8 cellular contexts compared by ENCODE assay signal in the genomic region with DNA sequence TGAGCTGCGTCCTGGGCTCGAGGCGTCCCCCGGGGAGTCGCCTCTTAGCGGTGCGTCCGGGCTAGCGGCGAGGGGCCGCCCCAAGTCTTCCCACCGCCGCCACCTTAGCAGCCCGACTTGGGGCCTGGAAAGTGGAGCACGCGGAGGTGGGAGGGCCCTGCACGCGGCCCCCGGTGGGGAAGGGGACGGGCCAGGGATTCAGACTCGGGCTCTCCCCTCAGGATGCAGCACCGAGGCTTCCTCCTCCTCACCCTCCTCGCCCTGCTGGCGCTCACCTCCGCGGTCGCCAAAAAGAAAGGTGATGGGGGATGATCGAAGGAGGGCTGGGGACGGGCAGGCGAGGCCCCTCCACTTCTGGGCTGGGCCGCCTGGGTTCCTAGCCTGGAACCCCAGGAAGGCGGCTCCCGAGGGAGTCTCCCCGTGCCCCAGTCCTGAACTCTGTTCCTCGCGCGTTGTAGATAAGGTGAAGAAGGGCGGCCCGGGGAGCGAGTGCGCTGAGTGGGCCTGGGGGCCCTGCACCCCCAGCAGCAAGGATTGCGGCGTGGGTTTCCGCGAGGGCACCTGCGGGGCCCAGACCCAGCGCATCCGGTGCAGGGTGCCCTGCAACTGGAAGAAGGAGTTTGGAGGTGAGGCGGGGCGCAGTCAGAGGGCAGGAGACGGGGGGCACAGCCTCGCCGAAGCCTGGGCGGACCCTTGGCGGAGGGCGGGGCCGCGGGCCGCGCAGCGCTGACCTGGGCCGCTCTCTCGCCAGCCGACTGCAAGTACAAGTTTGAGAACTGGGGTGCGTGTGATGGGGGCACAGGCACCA. TPM values are rescaled to one million over a fixed set of nuclear protein-coding genes. Genes with fewer than 3 reads are reported as not detected.
DNase-seq lines count a peak whose midpoint lies in the region; ATAC-seq, FAIRE-seq and TF ChIP-seq lines count a peak whose summit lies in the region.

No MANE protein-coding gene starts in this region.

- H3K36me3 Mint-ChIP-seq in CD14-positive monocyte: peaks cover 13 to 15% of the 10 kb centered on the region in 2 donors
- H3K36me3 Mint-ChIP-seq in activated naive CD4-positive, alpha-beta T cell treated with anti-CD3 and anti-CD28 coated beads, Interleukin-2, amount 50 U/mL, for 72 hours: peaks cover 0 to 11% of the 10 kb centered on the region in 2 donors

- peak overlapping the region; percentile 66 for H3K9ac ChIP-seq in HepG2 (ENCODE audit: insufficient read depth, low read depth, low read length)

- H4K20me1 ChIP-seq in HepG2 (ENCODE audit: insufficient read depth, low read length): peaks cover 8% of the 10 kb centered on the region

- no peaks in the 10 kb centered on the region for H3K9me3 ChIP-seq in HEK293 (ENCODE audit: control insufficient read depth, insufficient read depth, low read depth, low read length)
- no peaks in the 10 kb centered on the region for H3K9me3 ChIP-seq in HepG2 (ENCODE audit: low read length)
- no peaks in the 10 kb centered on the region for H3K9me3 ChIP-seq in thymus (ENCODE audit: control insufficient read depth)

- no peak for TF ChIP-seq CTCF in CD14-positive monocyte (IDR thresholded peaks at IDR 0.05)
- no peak for TF ChIP-seq CTCF in HEK293 (tag by site-specific recombination; IDR thresholded peaks at IDR 0.05)
- TF ChIP-seq CTCF in HepG2 (CRISPR knock-in tag; IDR thresholded peaks at IDR 0.05): no peak

- H3K4me3 ChIP-seq in HEK293 (ENCODE audit: low read depth, low read length) (peak overlapping the region; percentile 44), HepG2 (replicated peaks in 1 of 3; ENCODE audit: insufficient read depth in 1 of 3, low read depth in 2 of 3, low read length in 3 of 3) (peak overlapping the region; percentile 77 to 92 (median 85)), thymus (ENCODE audit: low read length) (peak overlapping the region; percentile 59)

- H3K27ac ChIP-seq in HEK293 (ENCODE audit: extremely low read depth, low read depth, low read length) (peak overlapping the region; percentile 43; the same call in 1 of the 2 replicates), HepG2 (ENCODE audit: extremely low read length, insufficient read depth, low read length) (peak overlapping the region; percentile 65), thymus (ENCODE audit: low read depth) (no peak overlapping the region)

- H3K27me3 ChIP-seq in HepG2 (ENCODE audit: control insufficient read depth in 1 of 2, insufficient read depth in 2 of 2, low read length in 2 of 2): no peaks in the 10 kb centered on the region
- peaks cover 16% of the 10 kb centered on the region for H3K27me3 ChIP-seq in thymus (ENCODE audit: control insufficient read depth, insufficient read depth)

- peak overlapping the region in 1 of 7 donors; percentile 15 for H3K27ac Mint-ChIP-seq in CD14-positive monocyte
- peak overlapping the region in 1 of 2 donors; percentile 29 for H3K27ac Mint-ChIP-seq in activated naive CD4-positive, alpha-beta T cell treated with anti-CD3 and anti-CD28 coated beads, Interleukin-2, amount 50 U/mL, for 72 hours

- peaks cover 0 to 31% of the 10 kb centered on the region in 2 experiments; a peak in 1 of 3 replicates for H3K36me3 ChIP-seq in HEK293 (ENCODE audit: control insufficient read depth in 2 of 2, insufficient read depth in 1 of 2, low read length in 2 of 2)
- H3K36me3 ChIP-seq in HepG2 (replicated peaks in 1 of 2; ENCODE audit: control insufficient read depth in 1 of 2, insufficient read depth in 2 of 2, low read length in 2 of 2): 0 out of 5 replicates have a peak, but pooled peaks cover 0 to 1% of the 10 kb centered on the region in 2 experiments
- peaks cover 12% of the 10 kb centered on the region for H3K36me3 ChIP-seq in thymus (ENCODE audit: control insufficient read depth, insufficient read depth)

- TF ChIP-seq EP300 in HepG2 (IDR thresholded peaks at IDR 0.05; ENCODE audit: low read depth in 2 of 2, low read length in 2 of 2) (no peak), HepG2 (CRISPR knock-in tag; IDR thresholded peaks at IDR 0.05; ENCODE audit: borderline replicate concordance) (no peak)

- intact Hi-C loops in CD14-positive monocyte (cut with micrococcal nuclease): loop anchor here (10.0 kb wide), 2 partner anchors 153 to 233 kb away; partner anchors contain the start of genes ATG13 (in 1 of the 2) and HARBI1 (in 1 of the 2)
- intact Hi-C loops in HepG2 (cut with micrococcal nuclease; ENCODE audit: unreplicated experiment): loop anchor here (1.0 kb wide), 1 partner anchor 25 kb away; no protein-coding TSS in a partner anchor

- DNase-seq in CD14-positive monocyte (ENCODE audit: low spot score): peak; percentile 34
- DNase-seq in activated naive CD4-positive, alpha-beta T cell treated with anti-CD3 and anti-CD28 coated beads, Interleukin-2, amount 50 U/mL, for 72 hours (ENCODE audit: low spot score in 2 of 2): no peak
- no peak for DNase-seq in HepG2 (ENCODE audit: low spot score)
- no peak for DNase-seq in central memory CD4-positive, alpha-beta T cell
- no peak for DNase-seq in NOMO-1 (lab: John Stamatoyannopoulos, UW; ENCODE audit: unreplicated experiment in 2 of 2)
- no peak for DNase-seq in NCI-H187 (lab: John Stamatoyannopoulos, UW)

- POLR2A ChIA-PET in HEK293 (lab: Yijun Ruan, JAX) (no interaction called here), HepG2 (lab: Yijun Ruan, JAX) (interaction anchor here (1.2 kb wide), 1 partner anchor 139 kb away, joined by 3 read pairs; no protein-coding TSS in a partner anchor)

- in situ Hi-C loops in HepG2 (cut with HindIII; ENCODE audit: extremely low pct_ligation_motif_present, low pct_unique_long_range_greater_than_20kb): no loop called here

- H3K9me3 Mint-ChIP-seq in CD14-positive monocyte: peaks cover 0 to 23% (median 2%) of the 10 kb centered on the region in 7 donors
- no peaks in the 10 kb centered on the region for H3K9me3 Mint-ChIP-seq in activated naive CD4-positive, alpha-beta T cell treated with anti-CD3 and anti-CD28 coated beads, Interleukin-2, amount 50 U/mL, for 72 hours

- CTCF ChIA-PET in HEK293 (lab: Yijun Ruan, JAX) (interaction anchor here (0.7 to 1.7 kb wide), 5 partner anchors 11 to 508 kb away, joined by 3 to 13 read pairs (median 3); no protein-coding TSS in a partner anchor), HepG2 (lab: Yijun Ruan, JAX; ENCODE audit: low intra/inter-chr PET ratio, low total read pairs) (no interaction called here)

- peaks cover 4% of the 10 kb centered on the region for H3K79me2 ChIP-seq in HepG2 (ENCODE audit: insufficient read depth, low read length)

- TSS peak; percentile 78 for BruUV-seq in HepG2 (replicated peaks; lab: Mats Ljungman, UMichigan)

- WGBS in HepG2 (ENCODE audit: low lambda C conversion rate): 0% methylated on average over 11 of the region's 65 CpGs
- WGBS in thymus: 1% methylated on average over 65 of the region's 65 CpGs

- peaks cover 34% of the 10 kb centered on the region for H3K4me1 Mint-ChIP-seq in CD14-positive monocyte

- no peak overlapping the region for H2AFZ ChIP-seq in HepG2 (ENCODE audit: low read length)

- ATAC-seq in activated naive CD4-positive, alpha-beta T cell treated with anti-CD3 and anti-CD28 coated beads, Interleukin-2, amount 50 U/mL, for 72 hours: peak; percentile 14 to 19
- peak; percentile 1 for ATAC-seq in HepG2

- H3K4me2 ChIP-seq in HepG2 (ENCODE audit: low read depth, low read length): peak overlapping the region; percentile 86

- peaks cover 30 to 68% (median 46%) of the 10 kb centered on the region in 3 donors for H3K27me3 Mint-ChIP-seq in CD14-positive monocyte (ENCODE audit: low read depth in 3 of 3)

- TF ChIP-seq RAD21 in HepG2 (CRISPR knock-in tag; IDR thresholded peaks at IDR 0.05): no peak

- no peak for FAIRE-seq in HepG2 (lab: Jason Lieb, UNC)

- TF ChIP-seq POLR2A in HepG2 (IDR thresholded peaks at IDR 0.05; ENCODE audit: insufficient read depth in 1 of 2, low read depth in 2 of 2, low read length in 2 of 2): no peak

- H3K4me1 ChIP-seq in HEK293 (ENCODE audit: control insufficient read depth, insufficient read depth, low read length): no peaks in the 10 kb centered on the region
- H3K4me1 ChIP-seq in HepG2 (ENCODE audit: insufficient read depth, low read length): peaks cover 42% of the 10 kb centered on the region
- H3K4me1 ChIP-seq in thymus (ENCODE audit: control insufficient read depth, insufficient read depth, low read length): peaks cover 10% of the 10 kb centered on the region

- H3K4me3 Mint-ChIP-seq in CD14-positive monocyte: peak overlapping the region; percentile 61 to 78

RNA-seq across cellular contexts. Expression of gene MDK, which starts 0.6 kb away (rescaled TPM):
- not detected for polyA plus RNA-seq in CD14-positive monocyte
- 10 to 100 TPM in 1 of 2 donors, 1 to 10 TPM in 1; 5.8 to 14.8 TPM for total RNA-seq in activated naive CD4-positive, alpha-beta T cell treated with anti-CD3 and anti-CD28 coated beads, Interleukin-2, amount 50 U/mL, for 72 hours
- 149 and 312 TPM in 2 replicates for total RNA-seq in HepG2 (2016; rRNA removed; fragmentation: Illumina TruSeq; extraction: Trizol)
- total RNA-seq in HepG2 (2016; cell fraction: cytosol; rRNA removed; fragmentation: Illumina TruSeq; extraction: Trizol; ENCODE audit: low read depth): 310 and 356 TPM in 2 replicates
- total RNA-seq in HepG2 (2016; cell fraction: insoluble cytoplasmic fraction; rRNA removed; fragmentation: Illumina TruSeq; extraction: Trizol): 138 and 308 TPM in 2 replicates
- total RNA-seq in HepG2 (2016; cell fraction: membrane; rRNA removed; fragmentation: Illumina TruSeq; extraction: Trizol): 284 and 347 TPM in 2 replicates
- total RNA-seq in HepG2 (2016; cell fraction: nucleus; rRNA removed; fragmentation: Illumina TruSeq; extraction: Trizol): 197 and 254 TPM in 2 replicates
- polyA plus RNA-seq in HepG2 (2011; rRNA removed): 355 and 407 TPM in 2 replicates
- polyA plus RNA-seq in HepG2 (2011; cell fraction: cytosol; rRNA removed): 510 and 850 TPM in 2 replicates
- 205 and 210 TPM in 2 replicates for polyA plus RNA-seq in HepG2 (2011; cell fraction: nucleus; rRNA removed)
- polyA plus RNA-seq in HepG2 (2012): 127 and 170 TPM in 2 replicates
- 699 and 772 TPM in 2 replicates for polyA plus RNA-seq in HepG2 (2016; cell fraction: cytosol; fragmentation: Illumina TruSeq; extraction: Trizol; ENCODE audit: low read depth)
- polyA plus RNA-seq in HepG2 (2016; cell fraction: insoluble cytoplasmic fraction; fragmentation: Illumina TruSeq; extraction: Trizol; ENCODE audit: low read depth): 298 and 351 TPM in 2 replicates
- polyA plus RNA-seq in HepG2 (2016; cell fraction: membrane; fragmentation: Illumina TruSeq; extraction: Trizol; ENCODE audit: low read depth): 584 and 631 TPM in 2 replicates
- polyA plus RNA-seq in HepG2 (2016; cell fraction: nucleus; fragmentation: Illumina TruSeq; extraction: Trizol; ENCODE audit: insufficient read depth, low read depth): 829 and 892 TPM in 2 replicates
- 1.3 and 126 TPM in 2 replicates for polyA minus RNA-seq in HepG2 (2011; rRNA and poly(A)+ RNA removed; ENCODE audit: low replicate concordance)
- 66.8 and 86.0 TPM in 2 replicates for polyA minus RNA-seq in HepG2 (2011; cell fraction: cytosol; rRNA and poly(A)+ RNA removed)
- polyA minus RNA-seq in HepG2 (2011; cell fraction: nucleus; rRNA and poly(A)+ RNA removed): 18.5 and 19.3 TPM in 2 replicates
- 150 TPM for polyA plus RNA-seq in thymus

RNA-seq across cellular contexts. Expression of gene CHRM4, which starts 9.5 kb away (rescaled TPM):
- polyA plus RNA-seq in CD14-positive monocyte (under 1 TPM in 1 of 2 donors, not detected in 1; 0.15 TPM), HepG2 (2011; rRNA removed) (0.21 and 0.22 TPM in 2 replicates), thymus (0.23 TPM)
- under 1 TPM in 1 of 2 donors, not detected in 1; 0.64 TPM for total RNA-seq in activated naive CD4-positive, alpha-beta T cell treated with anti-CD3 and anti-CD28 coated beads, Interleukin-2, amount 50 U/mL, for 72 hours
- 0.13 TPM in 1 of 2 replicates, not detected in the other for total RNA-seq in HepG2 (2016; rRNA removed; fragmentation: Illumina TruSeq; extraction: Trizol)
- total RNA-seq in HepG2 (2016; cell fraction: cytosol; rRNA removed; fragmentation: Illumina TruSeq; extraction: Trizol; ENCODE audit: low read depth): not detected in 2 replicates
- total RNA-seq in HepG2 (2016; cell fraction: insoluble cytoplasmic fraction; rRNA removed; fragmentation: Illumina TruSeq; extraction: Trizol): 0.11 TPM in 1 of 2 replicates, not detected in the other
- 0.15 TPM in 1 of 2 replicates, not detected in the other for total RNA-seq in HepG2 (2016; cell fraction: membrane; rRNA removed; fragmentation: Illumina TruSeq; extraction: Trizol)
- total RNA-seq in HepG2 (2016; cell fraction: nucleus; rRNA removed; fragmentation: Illumina TruSeq; extraction: Trizol): 0.25 TPM in 1 of 2 replicates, not detected in the other
- 0.12 and 0.19 TPM in 2 replicates for polyA plus RNA-seq in HepG2 (2011; cell fraction: cytosol; rRNA removed)
- 0.43 and 0.85 TPM in 2 replicates for polyA plus RNA-seq in HepG2 (2011; cell fraction: nucleus; rRNA removed)
- 0.27 TPM in 1 of 2 replicates, not detected in the other for polyA plus RNA-seq in HepG2 (2012)
- polyA plus RNA-seq in HepG2 (2016; cell fraction: cytosol; fragmentation: Illumina TruSeq; extraction: Trizol; ENCODE audit: low read depth): 0.08 TPM in 1 of 2 replicates, not detected in the other
- polyA plus RNA-seq in HepG2 (2016; cell fraction: insoluble cytoplasmic fraction; fragmentation: Illumina TruSeq; extraction: Trizol; ENCODE audit: low read depth): 0.15 TPM in 1 of 2 replicates, not detected in the other
- polyA plus RNA-seq in HepG2 (2016; cell fraction: membrane; fragmentation: Illumina TruSeq; extraction: Trizol; ENCODE audit: low read depth): 0.21 TPM in 1 of 2 replicates, not detected in the other
- 0.41 TPM in 1 of 2 replicates, not detected in the other for polyA plus RNA-seq in HepG2 (2016; cell fraction: nucleus; fragmentation: Illumina TruSeq; extraction: Trizol; ENCODE audit: insufficient read depth, low read depth)
- 0.58 and 0.90 TPM in 2 replicates for polyA minus RNA-seq in HepG2 (2011; rRNA and poly(A)+ RNA removed; ENCODE audit: low replicate concordance)
- not detected in 2 replicates for polyA minus RNA-seq in HepG2 (2011; cell fraction: cytosol; rRNA and poly(A)+ RNA removed)
- polyA minus RNA-seq in HepG2 (2011; cell fraction: nucleus; rRNA and poly(A)+ RNA removed): 0.50 and 0.52 TPM in 2 replicates

RNA-seq across cellular contexts. Expression of gene DGKZ, which starts 34.8 kb away (rescaled TPM):
- 10 to 100 TPM; 30.4 to 33.4 TPM for polyA plus RNA-seq in CD14-positive monocyte
- total RNA-seq in activated naive CD4-positive, alpha-beta T cell treated with anti-CD3 and anti-CD28 coated beads, Interleukin-2, amount 50 U/mL, for 72 hours: 100 to 1,000 TPM in 1 of 2 donors, 10 to 100 TPM in 1; 88.0 to 108 TPM
- 14.6 and 20.7 TPM in 2 replicates for total RNA-seq in HepG2 (2016; rRNA removed; fragmentation: Illumina TruSeq; extraction: Trizol)
- 11.9 and 13.2 TPM in 2 replicates for total RNA-seq in HepG2 (2016; cell fraction: cytosol; rRNA removed; fragmentation: Illumina TruSeq; extraction: Trizol; ENCODE audit: low read depth)
- 11.6 and 19.8 TPM in 2 replicates for total RNA-seq in HepG2 (2016; cell fraction: insoluble cytoplasmic fraction; rRNA removed; fragmentation: Illumina TruSeq; extraction: Trizol)
- total RNA-seq in HepG2 (2016; cell fraction: membrane; rRNA removed; fragmentation: Illumina TruSeq; extraction: Trizol): 26.9 and 29.6 TPM in 2 replicates
- total RNA-seq in HepG2 (2016; cell fraction: nucleus; rRNA removed; fragmentation: Illumina TruSeq; extraction: Trizol): 18.5 and 22.1 TPM in 2 replicates
- 15.8 and 17.6 TPM in 2 replicates for polyA plus RNA-seq in HepG2 (2011; rRNA removed)
- 8.8 and 15.2 TPM in 2 replicates for polyA plus RNA-seq in HepG2 (2011; cell fraction: cytosol; rRNA removed)
- 108 and 162 TPM in 2 replicates for polyA plus RNA-seq in HepG2 (2011; cell fraction: nucleus; rRNA removed)
- polyA plus RNA-seq in HepG2 (2012): 11.6 and 19.4 TPM in 2 replicates
- 18.6 and 18.8 TPM in 2 replicates for polyA plus RNA-seq in HepG2 (2016; cell fraction: cytosol; fragmentation: Illumina TruSeq; extraction: Trizol; ENCODE audit: low read depth)
- 21.9 and 30.3 TPM in 2 replicates for polyA plus RNA-seq in HepG2 (2016; cell fraction: insoluble cytoplasmic fraction; fragmentation: Illumina TruSeq; extraction: Trizol; ENCODE audit: low read depth)
- polyA plus RNA-seq in HepG2 (2016; cell fraction: membrane; fragmentation: Illumina TruSeq; extraction: Trizol; ENCODE audit: low read depth): 44.5 and 49.9 TPM in 2 replicates
- 65.9 and 71.9 TPM in 2 replicates for polyA plus RNA-seq in HepG2 (2016; cell fraction: nucleus; fragmentation: Illumina TruSeq; extraction: Trizol; ENCODE audit: insufficient read depth, low read depth)
- 43.2 and 71.9 TPM in 2 replicates for polyA minus RNA-seq in HepG2 (2011; rRNA and poly(A)+ RNA removed; ENCODE audit: low replicate concordance)
- 12.3 and 14.8 TPM in 2 replicates for polyA minus RNA-seq in HepG2 (2011; cell fraction: cytosol; rRNA and poly(A)+ RNA removed)
- polyA minus RNA-seq in HepG2 (2011; cell fraction: nucleus; rRNA and poly(A)+ RNA removed): 15.9 and 16.9 TPM in 2 replicates
- polyA plus RNA-seq in thymus: 139 TPM

Comparison
In these comparisons a context has a peak if more than half of its experiments do, and no peak if none do; other contexts are left out.
1. RNA of gene MDK, which starts 0.6 kb away (polyA plus RNA-seq): 127 to 892 TPM in HepG2 and 150 TPM in thymus (single experiment); not detected in CD14-positive monocyte; every median in the first group is over 100 times any median in the second.
2. Peak in every context shown above with its lines, with median percentiles within 50 percentile points of each other: H3K4me3 ChIP-seq.